8 cellular contexts compared by ENCODE assay signal in genomic region chr11:59754859-59755700, GRCh38. TPM values are rescaled to one million over a fixed set of nuclear protein-coding genes. Genes with fewer than 3 reads are reported as not detected.
A peak's percentile ranks its signal among the peaks of the same experiment; 100 is the strongest.
DNase-seq lines count a peak whose midpoint lies in the region; ATAC-seq and TF ChIP-seq lines count a peak whose summit lies in the region.

STX3 (plus strand) TSS chr11:59755376; CDS start chr11:59755606, 230 bp downstream.

- H3K27ac Mint-ChIP-seq in CD4-positive, alpha-beta memory T cell: peak within 1 kb of the TSS; percentile 59 to 94 (median 87)
- peak within 1 kb of the TSS; percentile 80 to 84 for H3K27ac Mint-ChIP-seq in natural killer cell
- H3K27ac Mint-ChIP-seq in stimulated activated naive B cell treated with anti-CD40 and anti-IgM and Interleukin-4, amounts not matched to agents 10 μg/mL and 1 μg/mL and 100 μg/mL, for 72 hours: peak within 1 kb of the TSS; percentile 72

- peaks cover 3 to 4% of the 10 kb centered on the region in 2 donors for H3K27me3 Mint-ChIP-seq in CD4-positive, alpha-beta memory T cell
- H3K27me3 Mint-ChIP-seq in natural killer cell (ENCODE audit: low read depth in 2 of 2): peaks cover 0 to 3% of the 10 kb centered on the region in 2 donors
- peaks cover 5% of the 10 kb centered on the region in 2 donors for H3K27me3 Mint-ChIP-seq in stimulated activated naive B cell treated with anti-CD40 and anti-IgM and Interleukin-4, amounts not matched to agents 10 μg/mL and 1 μg/mL and 100 μg/mL, for 72 hours

- H3K36me3 Mint-ChIP-seq in CD4-positive, alpha-beta memory T cell: peaks cover 0 to 8% of the 10 kb centered on the region in 2 donors
- no peaks in the 10 kb centered on the region for H3K36me3 Mint-ChIP-seq in natural killer cell
- H3K36me3 Mint-ChIP-seq in stimulated activated naive B cell treated with anti-CD40 and anti-IgM and Interleukin-4, amounts not matched to agents 10 μg/mL and 1 μg/mL and 100 μg/mL, for 72 hours: no peaks in the 10 kb centered on the region

- no peaks in the 10 kb centered on the region for H3K9me3 Mint-ChIP-seq in CD4-positive, alpha-beta memory T cell
- H3K9me3 Mint-ChIP-seq in natural killer cell: no peaks in the 10 kb centered on the region
- no peaks in the 10 kb centered on the region for H3K9me3 Mint-ChIP-seq in stimulated activated naive B cell treated with anti-CD40 and anti-IgM and Interleukin-4, amounts not matched to agents 10 μg/mL and 1 μg/mL and 100 μg/mL, for 72 hours

- POLR2A ChIA-PET in CD4-positive, alpha-beta memory T cell (lab: Charles Lee; ENCODE audit: partially characterized antibody): interaction anchor here (0.8 to 4.3 kb wide), 13 partner anchors 9 to 139 kb away, joined by 3 to 26 read pairs (median 5); partner anchors contain the start of genes MRPL16, OSBP and PATL1

- H3K27me3 ChIP-seq in CD4-positive, alpha-beta memory T cell (ENCODE audit: insufficient read depth, low read length): no peaks in the 10 kb centered on the region
- H3K27me3 ChIP-seq in Peyer's patch: no peaks in the 10 kb centered on the region

- H3K4me3 ChIP-seq in CD4-positive, alpha-beta memory T cell (ENCODE audit: low read length in 2 of 2): peak within 1 kb of the TSS; percentile 62 to 79
- H3K4me3 ChIP-seq in Peyer's patch (peak within 1 kb of the TSS; percentile 66 to 95 (median 90)), fibroblast of mammary gland (ENCODE audit: control insufficient read depth, low read depth, low read length) (peak within 1 kb of the TSS; percentile 69)

- peak; percentile 64 to 71 (median 66) for DNase-seq in CD4-positive, alpha-beta memory T cell
- peak in 42 of 76 experiments; percentile 7 to 60 (median 28) for DNase-seq in HUDEP-2 (lab: John Stamatoyannopoulos, UW; ENCODE audit: unreplicated experiment in 76 of 76)
- DNase-seq in Peyer's patch: peak; percentile 64 to 89 (median 86)
- DNase-seq in activated T-helper 9 cell treated with anti-CD3 and anti-CD28 coated beads, Interleukin-2, amount 50 U/mL, for 16 hours (ENCODE audit: low read depth): peak; percentile 61
- DNase-seq in fibroblast of mammary gland (ENCODE audit: low read depth): peak; percentile 49
- peak; percentile 61 for DNase-seq in natural killer cell
- peak; percentile 35 for DNase-seq in stimulated activated naive B cell treated with anti-CD40 and anti-IgM and Interleukin-4, amounts not matched to agents 10 μg/mL and 1 μg/mL and 100 μg/mL, for 72 hours

- CTCF ChIA-PET in CD4-positive, alpha-beta memory T cell (lab: Charles Lee; ENCODE audit: partially characterized antibody): interaction anchor here (0.5 to 6.1 kb wide), 15 partner anchors 11 to 583 kb away, joined by 3 to 140 read pairs (median 6); partner anchors contain the start of genes DTX4, MRPL16 and PATL1

- TF ChIP-seq POLR2A in Peyer's patch (IDR thresholded peaks at IDR 0.05): peak in 1 of 2 donors; percentile 78

- ATAC-seq in GM21381 (IDR thresholded peaks at IDR 0.05; ENCODE audit: unreplicated experiment): peak; percentile 72
- peak; percentile 77 to 85 (median 84) for ATAC-seq in natural killer cell
- peak; percentile 78 to 84 for ATAC-seq in stimulated activated naive B cell treated with anti-CD40 and anti-IgM and Interleukin-4, amounts not matched to agents 10 μg/mL and 1 μg/mL and 100 μg/mL, for 72 hours (replicated peaks)

- peaks cover 16 to 47% (median 23%) of the 10 kb centered on the region in 4 donors for H3K4me1 Mint-ChIP-seq in CD4-positive, alpha-beta memory T cell
- peaks cover 42 to 47% of the 10 kb centered on the region in 2 donors for H3K4me1 Mint-ChIP-seq in natural killer cell
- peaks cover 22 to 37% of the 10 kb centered on the region in 2 donors for H3K4me1 Mint-ChIP-seq in stimulated activated naive B cell treated with anti-CD40 and anti-IgM and Interleukin-4, amounts not matched to agents 10 μg/mL and 1 μg/mL and 100 μg/mL, for 72 hours

- peak in 3 of 6 experiments; percentile 1 to 3 (median 2) for TF ChIP-seq CTCF in Peyer's patch (IDR thresholded peaks at IDR 0.05)
- TF ChIP-seq CTCF in fibroblast of mammary gland (conservative IDR thresholded peaks at IDR 0.05; ENCODE audit: control insufficient read depth, insufficient read depth, low read depth, low read length): no peak
- no peak for TF ChIP-seq CTCF in natural killer cell (IDR thresholded peaks at IDR 0.05)

- H3K36me3 ChIP-seq in CD4-positive, alpha-beta memory T cell (ENCODE audit: insufficient read depth, low read length): no peaks in the 10 kb centered on the region
- no peaks in the 10 kb centered on the region for H3K36me3 ChIP-seq in Peyer's patch

- peaks cover 9% of the 10 kb centered on the region for H3K4me1 ChIP-seq in CD4-positive, alpha-beta memory T cell (ENCODE audit: insufficient read depth, low read length)
- peaks cover 0 to 27% (median 1%) of the 10 kb centered on the region in 4 donors for H3K4me1 ChIP-seq in Peyer's patch

- intact Hi-C loops in CD4-positive, alpha-beta memory T cell (cut with micrococcal nuclease): loop anchor here (1.0 to 5.0 kb wide), 9 partner anchors 12 to 377 kb away; partner anchors contain the start of genes MRPL16 and PATL1
- intact Hi-C loops in natural killer cell (cut with micrococcal nuclease): loop anchor here (1.0 to 5.0 kb wide), 3 partner anchors 47 to 437 kb away; partner anchors contain the start of gene MRPL16

- peak within 1 kb of the TSS; percentile 44 for H3K27ac ChIP-seq in CD4-positive, alpha-beta memory T cell (ENCODE audit: low read depth, low read length)
- peak within 1 kb of the TSS; percentile 79 to 97 (median 90) for H3K27ac ChIP-seq in Peyer's patch

- H3K4me3 Mint-ChIP-seq in CD4-positive, alpha-beta memory T cell: peak within 1 kb of the TSS; percentile 87 to 99 (median 96)
- peak within 1 kb of the TSS; percentile 96 for H3K4me3 Mint-ChIP-seq in natural killer cell
- peak within 1 kb of the TSS; percentile 94 to 99 for H3K4me3 Mint-ChIP-seq in stimulated activated naive B cell treated with anti-CD40 and anti-IgM and Interleukin-4, amounts not matched to agents 10 μg/mL and 1 μg/mL and 100 μg/mL, for 72 hours

- H3K9me3 ChIP-seq in CD4-positive, alpha-beta memory T cell (ENCODE audit: control insufficient read depth in 1 of 2, low read length in 2 of 2): no peaks in the 10 kb centered on the region
- H3K9me3 ChIP-seq in Peyer's patch: no peaks in the 10 kb centered on the region

RNA-seq across cellular contexts. Expression of gene STX3, which starts in this region (rescaled TPM):
- 10 to 100 TPM; 13.6 to 15.4 TPM for total RNA-seq in CD4-positive, alpha-beta memory T cell
- polyA plus RNA-seq in CD4-positive, alpha-beta memory T cell: 1 to 10 TPM; 8.6 to 8.7 TPM
- total RNA-seq in Peyer's patch: 100 to 1,000 TPM in 3 of 4 donors, 10 to 100 TPM in 1; 77.7 to 167 (median 121) TPM
- total RNA-seq in natural killer cell: 10 to 100 TPM in 2 of 3 donors, 1 to 10 TPM in 1; 6.8 to 19.1 (median 17.0) TPM

Comparison
In these comparisons a context has a peak if more than half of its experiments do, and no peak if none do; other contexts are left out.
1. Peak in every context shown above with its lines: DNase-seq, ATAC-seq, H3K4me3 ChIP-seq and H3K27ac ChIP-seq.
2. DNase-seq: peak in every context shown above with its lines; median percentile 86 in Peyer's patch; 66 in CD4-positive, alpha-beta memory T cell; 61 in activated T-helper 9 cell treated with anti-CD3 and anti-CD28 coated beads, Interleukin-2, amount 50 U/mL, for 16 hours; 61 in natural killer cell; 49 in fibroblast of mammary gland; 35 in stimulated activated naive B cell treated with anti-CD40 and anti-IgM and Interleukin-4, amounts not matched to agents 10 μg/mL and 1 μg/mL and 100 μg/mL, for 72 hours; 28 in HUDEP-2.